8 cellular contexts compared by ENCODE assay signal in the genomic region with DNA sequence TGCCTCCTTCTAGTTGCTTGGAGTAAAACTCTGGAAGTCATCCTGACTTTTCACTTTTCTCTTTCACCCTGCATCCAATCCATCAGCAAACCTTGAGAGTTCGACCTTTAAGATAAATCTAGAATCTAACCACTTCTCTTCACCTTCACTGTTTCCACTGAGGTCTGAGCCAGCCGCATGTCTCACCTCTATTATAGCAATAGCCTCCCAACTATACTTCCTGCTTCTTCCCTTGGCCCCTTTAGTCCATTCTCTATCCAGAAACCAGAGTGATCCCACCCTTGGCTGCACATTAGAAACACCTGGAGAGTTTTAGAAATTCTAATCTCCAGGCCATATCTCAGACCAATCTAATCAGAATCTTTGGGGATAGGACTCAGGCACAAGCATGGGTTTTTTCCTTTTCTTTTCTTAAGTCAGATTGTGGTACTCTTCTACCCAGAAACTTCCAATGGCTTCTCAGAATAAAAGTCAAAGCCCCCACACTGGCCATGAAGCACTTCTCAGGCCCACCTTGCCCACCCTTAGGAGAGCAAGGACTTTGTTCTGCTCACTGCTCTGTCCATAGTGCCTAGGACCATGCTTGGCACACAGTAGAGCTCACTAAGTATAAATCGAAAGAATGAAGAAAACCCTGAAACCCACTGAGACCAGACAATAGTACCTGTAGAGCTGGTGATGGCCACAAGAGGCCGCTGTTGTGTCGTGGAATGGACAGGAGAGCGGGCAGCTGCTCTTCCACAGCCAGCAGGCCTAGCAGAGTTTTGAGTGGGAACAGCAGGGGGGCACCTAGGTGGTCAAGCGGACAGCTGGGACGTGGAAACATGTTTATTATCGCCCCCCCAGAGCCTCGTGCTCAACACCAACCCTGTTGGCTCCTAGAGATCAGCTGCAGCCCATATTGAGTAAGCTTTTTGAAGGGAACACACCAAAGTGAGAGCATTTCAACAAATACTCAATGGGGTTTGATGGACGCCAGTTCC. TPM values are rescaled to one million over a fixed set of nuclear protein-coding genes. Genes with fewer than 3 reads are reported as not detected.
A peak's percentile ranks its signal among the peaks of the same experiment; 100 is the strongest.
DNase-seq lines count a peak whose midpoint lies in the region; ATAC-seq and TF ChIP-seq lines count a peak whose summit lies in the region.

No MANE protein-coding gene starts in this region.

- H3K4me3 ChIP-seq in OCI-LY7 (ENCODE audit: low read depth, low read length, poor library complexity, severe bottlenecking) (peak overlapping the region; percentile 10), esophagus muscularis mucosa (no peak overlapping the region)

- POLR2A ChIA-PET in OCI-LY7 (lab: Charles Lee) = interaction anchor here (0.5 to 1.6 kb wide), 2 partner anchors 103 to 325 kb away, joined by 3 read pairs; no protein-coding TSS in a partner anchor

- no peaks in the 10 kb centered on the region for H3K36me3 Mint-ChIP-seq in natural killer cell treated with Interleukin-12 subunit alpha and Interleukin-12 subunit beta and Interleukin-15 and Interleukin-18, amount 100 ng/mL, for 72 hours
- no peaks in the 10 kb centered on the region for H3K36me3 Mint-ChIP-seq in stimulated activated memory B cell treated with anti-CD40 and anti-IgM and Interleukin-4, amounts not matched to agents 10 μg/mL and 1 μg/mL and 100 μg/mL, for 72 hours

- no peaks in the 10 kb centered on the region for H3K9me2 ChIP-seq in OCI-LY7 (ENCODE audit: insufficient read depth, low read length)

- TF ChIP-seq CTCF in OCI-LY7 (conservative IDR thresholded peaks at IDR 0.05; ENCODE audit: low read length) (peak; percentile 98), esophagus muscularis mucosa (IDR thresholded peaks at IDR 0.05) (peak; percentile 89 to 94 (median 93))

- peak; percentile 98 for ATAC-seq in GM21390 (IDR thresholded peaks at IDR 0.05; ENCODE audit: unreplicated experiment)
- ATAC-seq in natural killer cell treated with Interleukin-12 subunit alpha and Interleukin-12 subunit beta and Interleukin-15 and Interleukin-18, amount 100 ng/mL, for 72 hours = peak; percentile 82 to 87
- peak; percentile 92 for ATAC-seq in stimulated activated memory B cell treated with anti-CD40 and anti-IgM and Interleukin-4, amounts not matched to agents 10 μg/mL and 1 μg/mL and 100 μg/mL, for 72 hours

- intact Hi-C loops in OCI-LY7 (cut with micrococcal nuclease; ENCODE audit: unreplicated experiment) = loop anchor here (1.0 to 5.0 kb wide), 4 partner anchors 98 to 540 kb away; no protein-coding TSS in a partner anchor
- intact Hi-C loops in esophagus muscularis mucosa (cut with DNase I) = loop anchor here (1.0 to 2.0 kb wide), 2 partner anchors 108 to 333 kb away; no protein-coding TSS in a partner anchor

- H3K36me3 ChIP-seq in OCI-LY7 (ENCODE audit: insufficient read depth, low read length) (no peaks in the 10 kb centered on the region), esophagus muscularis mucosa (no peaks in the 10 kb centered on the region)

- CTCF ChIA-PET in OCI-LY7 (lab: Charles Lee; ENCODE audit: unreplicated experiment) = interaction anchor here (0.9 to 1.3 kb wide), 3 partner anchors 13 to 21 kb away, joined by 3 to 4 read pairs (median 3); no protein-coding TSS in a partner anchor

- H3K27me3 Mint-ChIP-seq in natural killer cell treated with Interleukin-12 subunit alpha and Interleukin-12 subunit beta and Interleukin-15 and Interleukin-18, amount 100 ng/mL, for 72 hours = peaks cover 0 to 8% of the 10 kb centered on the region in 2 donors
- peaks cover 8% of the 10 kb centered on the region for H3K27me3 Mint-ChIP-seq in stimulated activated memory B cell treated with anti-CD40 and anti-IgM and Interleukin-4, amounts not matched to agents 10 μg/mL and 1 μg/mL and 100 μg/mL, for 72 hours

- H3K4me1 ChIP-seq in OCI-LY7 (ENCODE audit: insufficient read depth, low read length, poor library complexity, severe bottlenecking) (no peaks in the 10 kb centered on the region), esophagus muscularis mucosa (peaks cover 9 to 10% (median 10%) of the 10 kb centered on the region in 4 donors)

- no peaks in the 10 kb centered on the region for H3K27me3 ChIP-seq in esophagus muscularis mucosa

- DNase-seq in DMS153 treated with DMSO at 0.1 percent for 48 hours (lab: John Stamatoyannopoulos, UW; ENCODE audit: unreplicated experiment) (peak; percentile 45), HPDE6-E6E7 (ENCODE audit: extremely low spot score) (peak; percentile 82), OCI-LY7 (ENCODE audit: low spot score) (peak; percentile 76), activated T-cell treated with anti-CD3 and anti-CD28 coated beads for 24 hours (ENCODE audit: low read depth) (peak; percentile 72), esophagus muscularis mucosa (ENCODE audit: extremely low spot score) (peak; percentile 94)
- peak; percentile 86 for DNase-seq in natural killer cell treated with Interleukin-12 subunit alpha and Interleukin-12 subunit beta and Interleukin-15 and Interleukin-18, amount 100 ng/mL, for 72 hours (ENCODE audit: low spot score)

- H3K27ac Mint-ChIP-seq in natural killer cell treated with Interleukin-12 subunit alpha and Interleukin-12 subunit beta and Interleukin-15 and Interleukin-18, amount 100 ng/mL, for 72 hours = peak overlapping the region; percentile 61 to 87
- no peak overlapping the region for H3K27ac Mint-ChIP-seq in stimulated activated memory B cell treated with anti-CD40 and anti-IgM and Interleukin-4, amounts not matched to agents 10 μg/mL and 1 μg/mL and 100 μg/mL, for 72 hours

- peak overlapping the region; percentile 65 for H3K4me2 ChIP-seq in OCI-LY7 (ENCODE audit: low read length)

- BruUV-seq in OCI-LY7 (replicated peaks; lab: Mats Ljungman, UMichigan) = no TSS peak

- no peaks in the 10 kb centered on the region for H3K9me3 ChIP-seq in OCI-LY7 (ENCODE audit: low read length)
- no peaks in the 10 kb centered on the region for H3K9me3 ChIP-seq in esophagus muscularis mucosa

- no peak overlapping the region for H3K27ac ChIP-seq in OCI-LY7 (ENCODE audit: low read depth, low read length, poor library complexity, severe bottlenecking)
- H3K27ac ChIP-seq in esophagus muscularis mucosa (replicated peaks in 1 of 4) = no peak overlapping the region

- H3K9me3 Mint-ChIP-seq in natural killer cell treated with Interleukin-12 subunit alpha and Interleukin-12 subunit beta and Interleukin-15 and Interleukin-18, amount 100 ng/mL, for 72 hours = no peaks in the 10 kb centered on the region
- H3K9me3 Mint-ChIP-seq in stimulated activated memory B cell treated with anti-CD40 and anti-IgM and Interleukin-4, amounts not matched to agents 10 μg/mL and 1 μg/mL and 100 μg/mL, for 72 hours = no peaks in the 10 kb centered on the region

- peak overlapping the region; percentile 54; the same call in 1 of the 2 replicates for H2AFZ ChIP-seq in OCI-LY7 (ENCODE audit: low read length)

- TF ChIP-seq POLR2A in esophagus muscularis mucosa (IDR thresholded peaks at IDR 0.05; ENCODE audit: low read depth) = no peak

- no peak for TF ChIP-seq EP300 in esophagus muscularis mucosa (IDR thresholded peaks at IDR 0.05)

- peak overlapping the region; percentile 19 for H3K4me3 Mint-ChIP-seq in natural killer cell treated with Interleukin-12 subunit alpha and Interleukin-12 subunit beta and Interleukin-15 and Interleukin-18, amount 100 ng/mL, for 72 hours
- no peak overlapping the region for H3K4me3 Mint-ChIP-seq in stimulated activated memory B cell treated with anti-CD40 and anti-IgM and Interleukin-4, amounts not matched to agents 10 μg/mL and 1 μg/mL and 100 μg/mL, for 72 hours

- WGBS in esophagus muscularis mucosa = 18% methylated on average over 11 of the region's 11 CpGs

- peaks cover 33 to 35% of the 10 kb centered on the region in 2 donors for H3K4me1 Mint-ChIP-seq in natural killer cell treated with Interleukin-12 subunit alpha and Interleukin-12 subunit beta and Interleukin-15 and Interleukin-18, amount 100 ng/mL, for 72 hours (ENCODE audit: low read depth in 2 of 2)
- peaks cover 8% of the 10 kb centered on the region for H3K4me1 Mint-ChIP-seq in stimulated activated memory B cell treated with anti-CD40 and anti-IgM and Interleukin-4, amounts not matched to agents 10 μg/mL and 1 μg/mL and 100 μg/mL, for 72 hours

- no peaks in the 10 kb centered on the region for H3K79me2 ChIP-seq in OCI-LY7 (ENCODE audit: insufficient read depth, low read depth, low read length)

- H4K20me1 ChIP-seq in OCI-LY7 (ENCODE audit: insufficient read depth, low read length) = no peaks in the 10 kb centered on the region

RNA-seq across cellular contexts. Expression of gene MFAP3, which starts 33.3 kb away (rescaled TPM):
- total RNA-seq in OCI-LY7 (2014; rRNA removed; shearing (Covaris generic)) = 20.6 and 29.9 TPM in 2 replicates
- total RNA-seq in OCI-LY7 (2022) = 24.4 and 27.7 TPM in 2 replicates
- total RNA-seq in esophagus muscularis mucosa = 10 to 100 TPM; 22.0 to 35.3 (median 29.7) TPM
- 10 to 100 TPM; 28.5 to 30.1 TPM for total RNA-seq in natural killer cell treated with Interleukin-12 subunit alpha and Interleukin-12 subunit beta and Interleukin-15 and Interleukin-18, amount 100 ng/mL, for 72 hours

RNA-seq across cellular contexts. Expression of gene FAM114A2, which starts 33.4 kb away (rescaled TPM):
- 16.5 and 22.3 TPM in 2 replicates for total RNA-seq in OCI-LY7 (2014; rRNA removed; shearing (Covaris generic))
- total RNA-seq in OCI-LY7 (2022) (30.7 and 33.2 TPM in 2 replicates), esophagus muscularis mucosa (10 to 100 TPM; 17.4 to 20.5 (median 17.9) TPM)
- 10 to 100 TPM; 18.9 to 34.9 TPM for total RNA-seq in natural killer cell treated with Interleukin-12 subunit alpha and Interleukin-12 subunit beta and Interleukin-15 and Interleukin-18, amount 100 ng/mL, for 72 hours
